8 cellular contexts compared by ENCODE assay signal in the genomic region with DNA sequence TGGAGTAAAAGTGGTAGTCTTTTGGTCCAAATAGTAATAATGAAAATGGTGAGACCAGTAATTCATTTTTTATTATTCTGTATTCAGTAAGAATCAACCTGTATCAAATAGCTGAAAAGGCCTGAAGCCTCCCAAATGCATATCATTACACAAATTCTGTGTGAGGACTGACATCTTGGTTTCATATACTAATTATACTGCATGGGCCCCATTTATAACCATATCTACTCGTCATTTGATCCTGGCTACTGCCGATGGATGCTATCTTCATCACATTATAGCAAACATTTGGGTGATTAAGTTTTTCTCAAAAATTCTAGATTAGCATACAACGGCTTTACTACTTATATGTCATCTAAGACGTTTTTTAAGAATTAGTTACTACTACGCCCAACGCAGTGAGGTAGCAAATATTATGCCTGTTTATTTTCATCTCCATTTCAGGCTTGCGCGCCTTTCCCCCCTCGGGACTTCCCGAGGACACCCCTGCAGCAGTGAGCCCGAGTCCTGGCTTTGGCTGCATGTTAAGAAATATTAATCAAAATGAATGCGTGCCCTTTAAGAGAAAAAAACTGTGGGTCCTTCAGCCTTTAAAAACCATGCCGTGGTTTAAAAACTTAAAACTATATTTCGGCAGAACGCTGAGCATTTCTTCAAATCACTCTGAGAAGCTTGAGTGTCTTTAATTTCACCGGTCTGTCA. TPM values are rescaled to one million over a fixed set of nuclear protein-coding genes. Genes with fewer than 3 reads are reported as not detected.
DNase-seq lines count a peak whose midpoint lies in the region; ATAC-seq and TF ChIP-seq lines count a peak whose summit lies in the region.

No MANE protein-coding gene starts in this region.

- intact Hi-C loops in esophagus squamous epithelium (cut with DNase I) (no loop called here), natural killer cell (cut with micrococcal nuclease) (loop anchor here (2.0 to 5.0 kb wide), 5 partner anchors 114 to 1446 kb away; a partner anchor contains a TSS)

- peak; percentile 41 for DNase-seq in D341Med (ENCODE audit: low spot score)
- peak; percentile 7 for DNase-seq in activated T-cell treated with anti-CD3 and anti-CD28 coated beads for 1 hour (ENCODE audit: low read depth)
- DNase-seq in esophagus squamous epithelium (lab: John Stamatoyannopoulos, UW), result no peak
- DNase-seq in natural killer cell, result no peak

- H3K4me3 Mint-ChIP-seq in natural killer cell, result peak overlapping the region; percentile 98

- no peak for TF ChIP-seq CTCF in esophagus squamous epithelium (IDR thresholded peaks at IDR 0.05)
- TF ChIP-seq CTCF in natural killer cell (IDR thresholded peaks at IDR 0.05), result no peak

- H3K9me3 Mint-ChIP-seq in natural killer cell, result no peaks in the 10 kb centered on the region

- H3K27me3 Mint-ChIP-seq in natural killer cell (ENCODE audit: low read depth in 2 of 2), result peaks cover 3 to 11% of the 10 kb centered on the region in 2 donors

- H3K27me3 ChIP-seq in HUES48 (ENCODE audit: control insufficient read depth, insufficient read depth, low read length), result no peaks in the 10 kb centered on the region
- H3K27me3 ChIP-seq in esophagus squamous epithelium, result no peaks in the 10 kb centered on the region

- H3K27ac Mint-ChIP-seq in natural killer cell, result peak overlapping the region; percentile 97 to 98

- H3K9me3 ChIP-seq in HUES48 (ENCODE audit: control insufficient read depth, insufficient read depth, low read length) (no peaks in the 10 kb centered on the region), esophagus squamous epithelium (no peaks in the 10 kb centered on the region)

- H3K27ac ChIP-seq in HUES48 (ENCODE audit: low read depth, low read length), result peak overlapping the region; percentile 90
- H3K27ac ChIP-seq in esophagus squamous epithelium, result peak overlapping the region; percentile 92 to 98 (median 96)

- H3K4me1 Mint-ChIP-seq in natural killer cell, result peaks cover 45 to 46% of the 10 kb centered on the region in 2 donors

- peak in 1 of 3 donors; percentile 1 for ATAC-seq in natural killer cell
- ATAC-seq in GM19452 (IDR thresholded peaks at IDR 0.05; ENCODE audit: unreplicated experiment), result no peak
- ATAC-seq in GM18861 (IDR thresholded peaks at IDR 0.05; ENCODE audit: unreplicated experiment), result no peak
- no peak for ATAC-seq in GM19351 (IDR thresholded peaks at IDR 0.05; ENCODE audit: unreplicated experiment)

- peak overlapping the region; percentile 90 for H3K9ac ChIP-seq in HUES48 (ENCODE audit: low read depth, low read length)

- 3% methylated on average over 16 of the region's 16 CpGs for WGBS in esophagus squamous epithelium, 2 donors

- H3K36me3 ChIP-seq in HUES48 (ENCODE audit: control insufficient read depth, insufficient read depth, low read length), result no peaks in the 10 kb centered on the region
- no peaks in the 10 kb centered on the region for H3K36me3 ChIP-seq in esophagus squamous epithelium

- H3K36me3 Mint-ChIP-seq in natural killer cell, result no peaks in the 10 kb centered on the region

- H3K4me3 ChIP-seq in HUES48 (ENCODE audit: low read depth, low read length) (peak overlapping the region; percentile 96), esophagus squamous epithelium (peak overlapping the region; percentile 70 to 93 (median 82))

- no peak for TF ChIP-seq POLR2A in esophagus squamous epithelium (IDR thresholded peaks at IDR 0.05)

- peaks cover 14% of the 10 kb centered on the region; the same call in 1 of the 2 replicates for H3K4me1 ChIP-seq in HUES48 (ENCODE audit: control insufficient read depth, insufficient read depth, low read length)
- H3K4me1 ChIP-seq in esophagus squamous epithelium, result peaks cover 3 to 34% (median 5%) of the 10 kb centered on the region in 3 donors

RNA-seq across cellular contexts. Expression of a gene that starts 0.8 kb away (rescaled TPM):
- total RNA-seq in esophagus squamous epithelium, result 1 to 10 TPM; 2.2 to 7.9 (median 6.2) TPM
- total RNA-seq in natural killer cell, result 10 to 100 TPM in 1 of 3 donors, 1 to 10 TPM in 2; 7.8 to 11.7 (median 9.7) TPM

Comparison
In these comparisons a context has a peak if more than half of its experiments do, and no peak if none do; other contexts are left out.
1. DNase-seq: peak in D341Med (single experiment) and activated T-cell treated with anti-CD3 and anti-CD28 coated beads for 1 hour (single experiment); none in esophagus squamous epithelium (single experiment) and natural killer cell (single experiment).